Comparison of ENCODE assay signal across 16 cellular contexts in the genomic region with DNA sequence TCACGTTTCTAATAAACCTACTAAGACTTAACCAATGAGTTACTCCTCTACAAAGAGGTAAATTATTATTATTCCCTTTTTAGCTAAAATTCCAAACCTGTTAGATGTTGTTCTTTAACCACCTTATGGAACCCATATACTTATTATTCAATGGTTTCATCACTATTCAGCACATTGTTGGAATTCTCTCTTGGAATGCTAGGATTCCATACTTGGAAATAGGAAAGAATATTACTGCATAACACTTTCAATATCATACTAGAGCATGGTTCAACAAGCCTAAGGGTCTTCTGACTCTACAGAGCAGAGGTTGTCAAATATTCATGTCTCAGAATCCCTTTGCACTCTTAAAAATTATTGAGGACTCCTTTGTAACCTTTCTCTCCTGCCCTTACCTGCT.
"Had no signal": no experiment of that assay in that cellular context is flagged by ENCODE, and none has a peak within 500 bp of the region (broad histone marks: within the 10 kb centered on the region; RNA-seq: fewer than 3 reads in every experiment).

No MANE protein-coding gene starts in this region.

- H3K9me3 ChIP-seq: ascending aorta, suprapubic skin, upper lobe of right lung had no signal

- FAIRE-seq: bronchial epithelial cell, kidney, small intestine had no signal

- H3K4me1 ChIP-seq: ascending aorta, suprapubic skin, upper lobe of right lung had no signal

- H3K27ac ChIP-seq: ascending aorta, suprapubic skin, upper lobe of right lung had no signal

- DNase-seq: activated CD4-positive, alpha-beta T cell treated with anti-CD3 and anti-CD28 coated beads for 48 hours; activated CD8-positive, alpha-beta memory T cell treated with anti-CD3 and anti-CD28 coated beads, Interleukin-2, amount 50 U/mL, for 4 hours; activated CD8-positive, alpha-beta T cell treated with anti-CD3 and anti-CD28 coated beads, Interleukin-2, amount 10 ng/mL, durations not matched to agents 7 days and 5 days; hypothalamus; kidney; left ventricle myocardium superior; nucleus accumbens; small intestine; stimulated activated CD4-positive, alpha-beta T cell treated with anti-CD3 and anti-CD28 coated beads, Interleukin-4, amount 100 ng/mL, for 4 hours; stimulated activated CD8-positive, alpha-beta memory T cell treated with anti-CD3 and anti-CD28 coated beads, Interleukin-4, amount 100 ng/mL, for 48 hours; stimulated activated naive CD8-positive, alpha-beta T cell treated with anti-CD3 and anti-CD28 coated beads, Interleukin-15, Interleukin-2, amounts not matched to agents 100 U/mL and 50 U/mL, for 24 hours; upper lobe of right lung had no signal

- ATAC-seq: activated CD8-positive, alpha-beta T cell treated with anti-CD3 and anti-CD28 coated beads, Interleukin-2, amount 10 ng/mL, durations not matched to agents 7 days and 5 days; esophagus mucosa; left ventricle myocardium superior; stimulated activated naive CD8-positive, alpha-beta T cell treated with anti-CD3 and anti-CD28 coated beads, Interleukin-15, Interleukin-2, amounts not matched to agents 100 U/mL and 50 U/mL, for 24 hours; upper lobe of right lung had no signal

- H3K4me3 ChIP-seq: ascending aorta, suprapubic skin, upper lobe of right lung had no signal

- H3K27me3 ChIP-seq: ascending aorta, suprapubic skin, upper lobe of right lung had no signal
